In the genomic region with DNA sequence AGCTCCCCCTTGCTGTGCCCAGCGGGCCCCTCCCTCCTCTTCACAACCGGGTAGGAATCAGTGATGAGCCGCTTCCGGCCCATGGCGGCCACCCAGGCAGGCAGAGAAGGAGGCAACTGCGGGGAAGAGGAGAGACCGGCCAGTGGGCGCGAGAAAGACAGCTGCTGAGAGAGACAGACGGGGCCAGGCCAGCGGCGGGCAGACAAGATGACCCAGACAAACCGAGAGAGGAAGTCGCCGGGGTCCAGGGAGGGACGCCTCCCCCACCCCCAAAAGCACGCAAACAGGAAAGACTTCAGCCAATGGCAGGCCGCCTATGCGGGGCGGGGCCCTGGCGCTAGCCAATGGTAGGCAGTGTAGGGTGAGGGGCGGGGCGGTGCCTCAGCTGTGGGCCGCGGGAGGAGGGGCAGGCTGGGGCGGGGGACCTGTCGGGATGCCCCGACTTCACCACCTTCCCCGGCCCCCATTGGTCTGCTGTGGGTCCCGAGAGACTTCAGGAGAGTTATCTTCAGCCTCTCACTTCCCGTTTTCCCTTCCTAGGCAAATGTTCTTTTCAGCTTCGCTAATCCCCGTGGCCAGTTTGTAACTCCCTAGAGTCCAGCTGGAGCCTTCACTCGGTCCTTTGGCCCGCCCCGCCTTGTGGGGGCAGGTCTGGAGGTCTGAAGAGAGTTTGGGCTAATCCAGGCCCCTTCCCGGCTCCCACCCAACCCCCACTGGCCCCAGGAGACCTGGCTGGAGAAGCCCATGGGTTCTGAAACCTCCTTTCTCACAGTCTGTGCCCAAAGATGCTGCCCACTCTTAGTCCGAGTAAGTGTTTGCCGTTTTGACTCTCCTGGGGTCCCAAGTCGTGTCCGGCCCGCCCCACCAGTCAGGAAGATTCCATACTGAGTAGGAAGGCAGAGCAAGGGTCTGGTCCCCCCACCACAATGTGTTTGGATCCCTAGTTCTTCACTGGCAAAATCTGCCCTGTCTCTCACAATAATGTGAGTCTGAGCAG, we compare ENCODE assay signal across 8 cellular contexts. TPM values are rescaled to one million over a fixed set of nuclear protein-coding genes. Genes with fewer than 3 reads are reported as not detected.
DNase-seq lines count a peak whose midpoint lies in the region; ATAC-seq, FAIRE-seq and TF ChIP-seq lines count a peak whose summit lies in the region.

POLD4 (minus strand) TSS at position 230 of the 997 bp plus-strand sequence; CDS start at position 83, 147 bp downstream.

- H3K27me3 Mint-ChIP-seq in activated T-helper 17 cell treated with anti-CD3 and anti-CD28 coated beads, Interleukin-2, amount 50 U/mL, for 72 hours = no peaks in the 10 kb centered on the region
- H3K27me3 Mint-ChIP-seq in natural killer cell (ENCODE audit: low read depth in 2 of 2) = peaks cover 0 to 5% of the 10 kb centered on the region in 2 donors

- no peak for FAIRE-seq in H54 (lab: Jason Lieb, UNC)

- peak; percentile 79 for TF ChIP-seq POLR2A in H54 (IDR thresholded peaks at IDR 0.05; ENCODE audit: low read depth, low read length)

- H3K27ac Mint-ChIP-seq in activated T-helper 17 cell treated with anti-CD3 and anti-CD28 coated beads, Interleukin-2, amount 50 U/mL, for 72 hours = peak within 1 kb of the TSS; percentile 97
- H3K27ac Mint-ChIP-seq in natural killer cell = peak within 1 kb of the TSS; percentile 96 to 99

- peak within 1 kb of the TSS; percentile 75 for H3K4me3 ChIP-seq in fibroblast of mammary gland (ENCODE audit: control insufficient read depth, low read depth, low read length)

- CTCF ChIA-PET in RWPE1 (lab: Yijun Ruan, JAX) = interaction anchor here (0.5 to 5.9 kb wide), 5 partner anchors 16 to 164 kb away, joined by 3 to 113 read pairs (median 4); partner anchors contain the start of gene CLCF1

- peak within 1 kb of the TSS; percentile 97 for H3K27ac ChIP-seq in RWPE1

- ATAC-seq in activated T-helper 17 cell treated with anti-CD3 and anti-CD28 coated beads, Interleukin-2, amount 50 U/mL, for 72 hours (replicated peaks) = peak; percentile 91
- ATAC-seq in natural killer cell = peak; percentile 82 to 94 (median 89)

- DNase-seq in EL = peak; percentile 96
- peak; percentile 76 for DNase-seq in H54 (ENCODE audit: insufficient read length, low spot score)
- peak; percentile 95 for DNase-seq in LoVo (ENCODE audit: low spot score)
- peak; percentile 95 for DNase-seq in RWPE1 (ENCODE audit: low spot score)
- DNase-seq in fibroblast of mammary gland (ENCODE audit: low read depth) = peak; percentile 94
- DNase-seq in natural killer cell = peak; percentile 95
- DNase-seq in stimulated activated naive CD4-positive, alpha-beta T cell (lab: John Stamatoyannopoulos, UW) = peak; percentile 88 to 99 (median 96)

- POLR2A ChIA-PET in RWPE1 (lab: Yijun Ruan, JAX; ENCODE audit: low non-redundant PET) = interaction anchor here (0.6 to 2.7 kb wide), 5 partner anchors 20 to 287 kb away, joined by 3 to 11 read pairs (median 4); partner anchors contain the start of gene CLCF1

- peaks cover 22% of the 10 kb centered on the region for H3K4me1 Mint-ChIP-seq in activated T-helper 17 cell treated with anti-CD3 and anti-CD28 coated beads, Interleukin-2, amount 50 U/mL, for 72 hours
- H3K4me1 Mint-ChIP-seq in natural killer cell = peaks cover 23 to 41% of the 10 kb centered on the region in 2 donors

- H3K9me3 Mint-ChIP-seq in activated T-helper 17 cell treated with anti-CD3 and anti-CD28 coated beads, Interleukin-2, amount 50 U/mL, for 72 hours = no peaks in the 10 kb centered on the region
- no peaks in the 10 kb centered on the region for H3K9me3 Mint-ChIP-seq in natural killer cell

- H3K36me3 Mint-ChIP-seq in activated T-helper 17 cell treated with anti-CD3 and anti-CD28 coated beads, Interleukin-2, amount 50 U/mL, for 72 hours (ENCODE audit: low read depth) = peaks cover 18% of the 10 kb centered on the region
- H3K36me3 Mint-ChIP-seq in natural killer cell = no peaks in the 10 kb centered on the region

- H3K4me3 Mint-ChIP-seq in activated T-helper 17 cell treated with anti-CD3 and anti-CD28 coated beads, Interleukin-2, amount 50 U/mL, for 72 hours = peak within 1 kb of the TSS; percentile 95
- peak within 1 kb of the TSS; percentile 97 for H3K4me3 Mint-ChIP-seq in natural killer cell

- intact Hi-C loops in natural killer cell (cut with micrococcal nuclease) = loop anchor here (1.0 kb wide), 2 partner anchors 36 to 155 kb away; partner anchors contain the start of gene CDK2AP2

- TF ChIP-seq CTCF in RWPE1 (conservative IDR thresholded peaks at IDR 0.05; ENCODE audit: low read depth) = no peak
- TF ChIP-seq CTCF in fibroblast of mammary gland (conservative IDR thresholded peaks at IDR 0.05; ENCODE audit: control insufficient read depth, insufficient read depth, low read depth, low read length) = no peak
- no peak for TF ChIP-seq CTCF in natural killer cell (IDR thresholded peaks at IDR 0.05)

RNA-seq across cellular contexts. Expression of gene POLD4, which starts in this region (rescaled TPM):
- total RNA-seq in activated T-helper 17 cell treated with anti-CD3 and anti-CD28 coated beads, Interleukin-2, amount 50 U/mL, for 72 hours = 10 to 100 TPM; 32.4 to 60.2 TPM
- total RNA-seq in natural killer cell = 10 to 100 TPM; 45.8 to 63.7 (median 60.5) TPM

Comparison
In these comparisons a context has a peak if more than half of its experiments do, and no peak if none do; other contexts are left out.
1. Peak in every context shown above with its lines: DNase-seq, ATAC-seq, H3K4me3 ChIP-seq and H3K27ac ChIP-seq.